In genomic region chr7:28102778-28103177, GRCh38 we compare ENCODE assay signal across 9 cellular contexts.
DNase-seq lines count a peak whose midpoint lies in the region; ATAC-seq, FAIRE-seq and TF ChIP-seq lines count a peak whose summit lies in the region.
"Had no signal": no experiment of that assay in that cellular context is flagged by ENCODE, and none has a peak within 500 bp of the region (broad histone marks: within the 10 kb centered on the region; RNA-seq: fewer than 3 reads in every experiment).

No MANE protein-coding gene starts in this region.

- intact Hi-C loops in K562 (cut with micrococcal nuclease) = no loop called here
- intact Hi-C loops in HepG2 (cut with micrococcal nuclease; ENCODE audit: unreplicated experiment) = no loop called here
- intact Hi-C loops in uterus (cut with DNase I; ENCODE audit: low total_unique reads) = no loop called here

- TF ChIP-seq EP300 in K562 (IDR thresholded peaks at IDR 0.05; ENCODE audit: low read length) (no peak), HepG2 (IDR thresholded peaks at IDR 0.05; ENCODE audit: low read depth in 2 of 2, low read length in 2 of 2) (no peak), HepG2 (CRISPR knock-in tag; IDR thresholded peaks at IDR 0.05; ENCODE audit: borderline replicate concordance) (no peak)

- peak overlapping the region; percentile 40 for H3K27ac Mint-ChIP-seq in activated T-cell treated with anti-CD3 and anti-CD28 coated beads, Interleukin-2, amount 50 U/mL, for 72 hours
- no peak overlapping the region for H3K27ac Mint-ChIP-seq in T-cell

- no peak overlapping the region for H2AFZ ChIP-seq in K562 (ENCODE audit: low read depth, low read length)
- no peak overlapping the region for H2AFZ ChIP-seq in HepG2 (ENCODE audit: low read length)

- no peak overlapping the region for H3K4me3 Mint-ChIP-seq in activated T-cell treated with anti-CD3 and anti-CD28 coated beads, Interleukin-2, amount 50 U/mL, for 72 hours
- no peak overlapping the region for H3K4me3 Mint-ChIP-seq in T-cell

- H3K27me3 Mint-ChIP-seq in activated T-cell treated with anti-CD3 and anti-CD28 coated beads, Interleukin-2, amount 50 U/mL, for 72 hours (ENCODE audit: low read depth) = no peaks in the 10 kb centered on the region
- H3K27me3 Mint-ChIP-seq in T-cell = no peaks in the 10 kb centered on the region

- no peak for TF ChIP-seq CTCF in K562 (IDR thresholded peaks at IDR 0.05 in 2 of 3, conservative IDR thresholded peaks at IDR 0.05 in 1 of 3; ENCODE audit: insufficient read depth in 2 of 3, low read depth in 1 of 3, low read length in 3 of 3)
- no peak for TF ChIP-seq CTCF in HepG2 (CRISPR knock-in tag; IDR thresholded peaks at IDR 0.05)
- TF ChIP-seq CTCF in uterus (IDR thresholded peaks at IDR 0.05) = no peak

- FAIRE-seq in K562 (lab: Jason Lieb, UNC) = peak; percentile 32
- no peak for FAIRE-seq in HepG2 (lab: Jason Lieb, UNC)

- no peaks in the 10 kb centered on the region for H3K9me1 ChIP-seq in K562 (ENCODE audit: control insufficient read depth, insufficient read depth, low read length)

- in situ Hi-C loops in K562 (cut with MboI) = no loop called here
- in situ Hi-C loops in HepG2 (cut with HindIII; ENCODE audit: extremely low pct_ligation_motif_present, low pct_unique_long_range_greater_than_20kb) = no loop called here

- H3K9me3 ChIP-seq in K562 (replicated peaks; ENCODE audit: control insufficient read depth, insufficient read depth, low read depth, low read length) (no peaks in the 10 kb centered on the region), HepG2 (ENCODE audit: low read length) (no peaks in the 10 kb centered on the region), uterus (no peaks in the 10 kb centered on the region)

- 2% methylated on average over 5 of the region's 5 CpGs for WGBS in K562 (ENCODE audit: insufficient coverage, low coverage, missing lambda C conversion rate)
- 6% methylated on average over 5 of the region's 5 CpGs for WGBS in HepG2 (ENCODE audit: low lambda C conversion rate)

- H3K27me3 ChIP-seq in K562 (ENCODE audit: control insufficient read depth in 2 of 2, insufficient read depth in 2 of 2, low read length in 2 of 2) (peaks cover 5 to 15% of the 10 kb centered on the region in 2 experiments; a peak in 4 of 5 replicates), HepG2 (ENCODE audit: control insufficient read depth in 1 of 2, insufficient read depth in 2 of 2, low read length in 2 of 2) (peaks cover 1 to 7% of the 10 kb centered on the region in 2 experiments; a peak in 2 of 5 replicates), uterus (no peaks in the 10 kb centered on the region)

- no peak for TF ChIP-seq RAD21 in K562 (CRISPR knock-in tag; conservative IDR thresholded peaks at IDR 0.05 in 1 of 2, IDR thresholded peaks at IDR 0.05 in 1 of 2)
- no peak for TF ChIP-seq RAD21 in HepG2 (CRISPR knock-in tag; IDR thresholded peaks at IDR 0.05)

- no peak overlapping the region for H3K27ac ChIP-seq in K562 (ENCODE audit: extremely low read depth, low read depth, low read length)
- no peak overlapping the region for H3K27ac ChIP-seq in HepG2 (ENCODE audit: extremely low read length, insufficient read depth, low read length)
- peak overlapping the region; percentile 76 for H3K27ac ChIP-seq in uterus
- H3K27ac ChIP-seq: SK-N-MC had no signal

- H3K36me3 Mint-ChIP-seq in activated T-cell treated with anti-CD3 and anti-CD28 coated beads, Interleukin-2, amount 50 U/mL, for 72 hours (ENCODE audit: insufficient read depth in 2 of 2) = no peaks in the 10 kb centered on the region
- H3K36me3 Mint-ChIP-seq in T-cell = peaks cover 8% of the 10 kb centered on the region

- H3K4me1 Mint-ChIP-seq in activated T-cell treated with anti-CD3 and anti-CD28 coated beads, Interleukin-2, amount 50 U/mL, for 72 hours (ENCODE audit: low read depth) = peaks cover 17% of the 10 kb centered on the region
- peaks cover 0 to 27% (median 0%) of the 10 kb centered on the region in 3 donors for H3K4me1 Mint-ChIP-seq in T-cell

- BruUV-seq in K562 (replicated peaks; lab: Mats Ljungman, UMichigan) = no TSS peak
- BruUV-seq in HepG2 (replicated peaks; lab: Mats Ljungman, UMichigan) = no TSS peak

- H3K4me2 ChIP-seq in K562 (ENCODE audit: insufficient read depth, low read length) (no peak overlapping the region), HepG2 (ENCODE audit: low read depth, low read length) (no peak overlapping the region)

- POLR2A ChIA-PET in K562 (lab: Yijun Ruan, JAX) = no interaction called here
- POLR2A ChIA-PET in HepG2 (lab: Yijun Ruan, JAX) = no interaction called here
- POLR2A ChIA-PET in T-cell (lab: Charles Lee) = no interaction called here

- CTCF ChIA-PET in K562 (lab: Yijun Ruan, JAX; ENCODE audit: low intra/inter-chr PET ratio) (no interaction called here), HepG2 (lab: Yijun Ruan, JAX; ENCODE audit: low intra/inter-chr PET ratio, low total read pairs) (no interaction called here), T-cell (lab: Charles Lee) (no interaction called here)

- no peak for TF ChIP-seq POLR2A in K562 (conservative IDR thresholded peaks at IDR 0.05)
- no peak for TF ChIP-seq POLR2A in HepG2 (IDR thresholded peaks at IDR 0.05; ENCODE audit: insufficient read depth in 1 of 2, low read depth in 2 of 2, low read length in 2 of 2)
- no peak for TF ChIP-seq POLR2A in uterus (IDR thresholded peaks at IDR 0.05)

- H3K9ac ChIP-seq in K562 (ENCODE audit: insufficient read depth in 1 of 2, low read depth in 2 of 2, low read length in 2 of 2) (no peak overlapping the region), HepG2 (ENCODE audit: insufficient read depth, low read depth, low read length) (no peak overlapping the region)

- no peaks in the 10 kb centered on the region for H3K9me3 Mint-ChIP-seq in activated T-cell treated with anti-CD3 and anti-CD28 coated beads, Interleukin-2, amount 50 U/mL, for 72 hours
- no peaks in the 10 kb centered on the region for H3K9me3 Mint-ChIP-seq in T-cell

- H4K20me1 ChIP-seq in K562 (replicated peaks; ENCODE audit: control insufficient read depth, insufficient read depth, low read length) (no peaks in the 10 kb centered on the region), HepG2 (ENCODE audit: insufficient read depth, low read length) (no peaks in the 10 kb centered on the region)

- no peak for DNase-seq in activated T-cell treated with anti-CD3 and anti-CD28 coated beads, Interleukin-2, amount 50 U/mL, for 72 hours
- DNase-seq in activated T-cell treated with anti-CD3 and anti-CD28 coated beads, Interleukin-2, amount 50 U/mL, for 48 hours = no peak
- DNase-seq in K562 (ENCODE audit: extremely low read depth in 1 of 4, low spot score in 3 of 4) = peak in 2 of 4 experiments; percentile 16 to 23
- DNase-seq in HepG2 (ENCODE audit: low spot score) = peak; percentile 5
- DNase-seq in uterus = peak; percentile 55 to 63
- DNase-seq in T-cell = no peak
- no peak for DNase-seq in activated CD8-positive, alpha-beta memory T cell treated with anti-CD3 and anti-CD28 coated beads, Interleukin-2, amount 50 U/mL, for 48 hours

- H3K79me2 ChIP-seq in K562 (ENCODE audit: control insufficient read depth, insufficient read depth, low read length) (no peaks in the 10 kb centered on the region), HepG2 (ENCODE audit: insufficient read depth, low read length) (no peaks in the 10 kb centered on the region)

- ATAC-seq in activated T-cell treated with anti-CD3 and anti-CD28 coated beads, Interleukin-2, amount 50 U/mL, for 72 hours (replicated peaks in 1 of 2) = no peak
- peak; percentile 29; the same call in 1 of the 3 replicates for ATAC-seq in K562
- ATAC-seq in HepG2 = no peak
- ATAC-seq in T-cell (replicated peaks in 1 of 4) = no peak
- no peak for ATAC-seq in HG03108 (IDR thresholded peaks at IDR 0.05; ENCODE audit: unreplicated experiment)

- H3K36me3 ChIP-seq in K562 (ENCODE audit: control insufficient read depth, insufficient read depth, low read length) = no peaks in the 10 kb centered on the region
- H3K36me3 ChIP-seq in HepG2 (replicated peaks in 1 of 2; ENCODE audit: control insufficient read depth in 1 of 2, insufficient read depth in 2 of 2, low read length in 2 of 2) = no peaks in the 10 kb centered on the region
- H3K36me3 ChIP-seq in uterus = no peaks in the 10 kb centered on the region

- H3K4me1 ChIP-seq in K562 (replicated peaks in 1 of 2; ENCODE audit: control insufficient read depth in 2 of 2, insufficient read depth in 2 of 2, low read length in 2 of 2) = no peaks in the 10 kb centered on the region
- peaks cover 6% of the 10 kb centered on the region; the same call in 1 of the 2 replicates for H3K4me1 ChIP-seq in HepG2 (ENCODE audit: insufficient read depth, low read length)
- H3K4me1 ChIP-seq in uterus = peaks cover 0 to 3% of the 10 kb centered on the region in 2 donors

- no peak overlapping the region for H3K4me3 ChIP-seq in K562
- H3K4me3 ChIP-seq in HepG2 (replicated peaks in 1 of 3; ENCODE audit: insufficient read depth in 1 of 3, low read depth in 2 of 3, low read length in 3 of 3) = no peak overlapping the region
- H3K4me3 ChIP-seq in uterus = no peak overlapping the region
- H3K4me3 ChIP-seq: SK-N-MC had no signal

TF ChIP-seq in K562, 482 proteins besides CTCF, POLR2A, EP300 and RAD21 (continues in another document):
- TF ChIP-seq BHLHE40 (IDR thresholded peaks at IDR 0.05; ENCODE audit: low read length) (no peak), FOSL1 (tag; conservative IDR thresholded peaks at IDR 0.05) (peak; percentile 68), TCFL5 (CRISPR knock-in tag; conservative IDR thresholded peaks at IDR 0.05) (no peak)

TF ChIP-seq in HepG2, 621 proteins besides CTCF, POLR2A, EP300 and RAD21 (continues in another document):
- TF ChIP-seq RARA (CRISPR knock-in tag; IDR thresholded peaks at IDR 0.05) (peak; percentile 66), ZNF83 (CRISPR knock-in tag; IDR thresholded peaks at IDR 0.05; ENCODE audit: borderline replicate concordance) (no peak), SOX5 (CRISPR knock-in tag; IDR thresholded peaks at IDR 0.05; ENCODE audit: borderline replicate concordance) (no peak), MZF1 (CRISPR knock-in tag; IDR thresholded peaks at IDR 0.05; ENCODE audit: borderline replicate concordance) (no peak), JUND (CRISPR knock-in tag; IDR thresholded peaks at IDR 0.05) (no peak), SKI (IDR thresholded peaks at IDR 0.05; ENCODE audit: partially characterized antibody) (peak; percentile 64), KLF9 (CRISPR knock-in tag; IDR thresholded peaks at IDR 0.05; ENCODE audit: low read depth) (no peak), ZNF775 (CRISPR knock-in tag; IDR thresholded peaks at IDR 0.05; ENCODE audit: borderline replicate concordance) (no peak), KDM6A (CRISPR knock-in tag; IDR thresholded peaks at IDR 0.05; ENCODE audit: low read depth) (no peak), NFYC (CRISPR knock-in tag; IDR thresholded peaks at IDR 0.05) (no peak), NR3C1 (CRISPR knock-in tag; IDR thresholded peaks at IDR 0.05) (no peak)

Comparison
In these comparisons a context has a peak if more than half of its experiments do, and no peak if none do; other contexts are left out.
1. DNase-seq: peak in HepG2 (single experiment) and uterus (2 of 2); none in activated T-cell treated with anti-CD3 and anti-CD28 coated beads, Interleukin-2, amount 50 U/mL, for 72 hours (0 of 2), activated T-cell treated with anti-CD3 and anti-CD28 coated beads, Interleukin-2, amount 50 U/mL, for 48 hours (0 of 2), T-cell (0 of 34) and activated CD8-positive, alpha-beta memory T cell treated with anti-CD3 and anti-CD28 coated beads, Interleukin-2, amount 50 U/mL, for 48 hours (single experiment).
2. H3K27ac ChIP-seq: peak in uterus (2 of 2); none in K562 (single experiment) and HepG2 (single experiment).